In genomic region chr4:29311231-29311630, GRCh38 we compare ENCODE assay signal across 19 cellular contexts.
DNase-seq lines count a peak whose midpoint lies in the region; ATAC-seq and TF ChIP-seq lines count a peak whose summit lies in the region.
"Had no signal": no experiment of that assay in that cellular context is flagged by ENCODE, and none has a peak within 500 bp of the region (broad histone marks: within the 10 kb centered on the region; RNA-seq: fewer than 3 reads in every experiment).

No MANE protein-coding gene starts in this region.

- in situ Hi-C loops in gastrocnemius medialis (cut with MboI; ENCODE audit: low sequenced_read_pairs in 4 of 4): no loop called here

- no peaks in the 10 kb centered on the region for H3K9me3 Mint-ChIP-seq in osteocyte (ENCODE audit: unreplicated experiment)
- H3K9me3 Mint-ChIP-seq in naive thymus-derived CD8-positive, alpha-beta T cell: peaks cover 0 to 24% (median 7%) of the 10 kb centered on the region in 9 donors

- no TSS peak for BruUV-seq in A673 (replicated peaks; lab: Mats Ljungman, UMichigan)

- peaks cover 19% of the 10 kb centered on the region for H3K4me1 Mint-ChIP-seq in osteocyte (ENCODE audit: unreplicated experiment)
- H3K4me1 Mint-ChIP-seq in naive thymus-derived CD8-positive, alpha-beta T cell: no peaks in the 10 kb centered on the region

- no peaks in the 10 kb centered on the region for H3K36me3 Mint-ChIP-seq in osteocyte (ENCODE audit: unreplicated experiment)
- H3K36me3 Mint-ChIP-seq in naive thymus-derived CD8-positive, alpha-beta T cell: peaks cover 0 to 5% (median 0%) of the 10 kb centered on the region in 3 donors

- H3K27me3 ChIP-seq in gastrocnemius medialis: no peaks in the 10 kb centered on the region
- no peaks in the 10 kb centered on the region for H3K27me3 ChIP-seq in A673 (replicated peaks; ENCODE audit: insufficient read depth, low read depth, low read length, poor library complexity)

- H3K9me3 ChIP-seq in gastrocnemius medialis (no peaks in the 10 kb centered on the region), A673 (ENCODE audit: low read depth, low read length, poor library complexity, severe bottlenecking) (no peaks in the 10 kb centered on the region)

- CTCF ChIA-PET in A673 (lab: Charles Lee): no interaction called here

- no peak for ATAC-seq in gastrocnemius medialis
- ATAC-seq in naive thymus-derived CD8-positive, alpha-beta T cell: no peak
- ATAC-seq: PC-3 had no signal

- intact Hi-C loops in gastrocnemius medialis (cut with DNase I; ENCODE audit: low total_unique reads) (no loop called here), A673 (cut with micrococcal nuclease; ENCODE audit: unreplicated experiment) (no loop called here)

- no peak overlapping the region for H3K4me3 Mint-ChIP-seq in osteocyte (ENCODE audit: unreplicated experiment)
- H3K4me3 Mint-ChIP-seq in naive thymus-derived CD8-positive, alpha-beta T cell: no peak overlapping the region
- H3K4me3 Mint-ChIP-seq: CD4-positive, alpha-beta T cell had no signal

- TF ChIP-seq POLR2A in gastrocnemius medialis (IDR thresholded peaks at IDR 0.05): no peak

- H3K27ac Mint-ChIP-seq in osteocyte (ENCODE audit: unreplicated experiment): peak overlapping the region; percentile 27
- H3K27ac Mint-ChIP-seq in naive thymus-derived CD8-positive, alpha-beta T cell: no peak overlapping the region
- H3K27ac Mint-ChIP-seq: CD4-positive, alpha-beta T cell had no signal

- POLR2A ChIA-PET in A673 (lab: Charles Lee; ENCODE audit: low non-redundant PET): no interaction called here
- POLR2A ChIA-PET in naive thymus-derived CD8-positive, alpha-beta T cell (lab: Charles Lee): no interaction called here

- DNase-seq in EH (ENCODE audit: low read depth) (peak; percentile 60), LHCN-M2 (ENCODE audit: low read depth) (peak; percentile 53), dermis blood vessel endothelial cell (peak; percentile 79), osteocyte (ENCODE audit: extremely low spot score, unreplicated experiment) (no peak), gastrocnemius medialis (no peak), SKM-1 (lab: John Stamatoyannopoulos, UW; ENCODE audit: unreplicated experiment) (no peak), A673 (ENCODE audit: low spot score) (no peak)
- DNase-seq in naive thymus-derived CD8-positive, alpha-beta T cell: no peak
- DNase-seq: AML-193; CD4-positive, alpha-beta T cell; DMS79 treated with DMSO at 0.1 percent for 48 hours; GOT3; KG1; MM.1S; NCI-H1105; NCI-H1694 treated with DMSO at 0.1 percent for 48 hours; NCI-H446; PC-3 had no signal

- H3K36me3 ChIP-seq in gastrocnemius medialis (no peaks in the 10 kb centered on the region), A673 (ENCODE audit: insufficient read depth, low read length, poor library complexity, severe bottlenecking) (no peaks in the 10 kb centered on the region)

- H3K4me3 ChIP-seq in gastrocnemius medialis: no peak overlapping the region
- no peak overlapping the region for H3K4me3 ChIP-seq in A673 (ENCODE audit: low read depth, low read length, poor library complexity, severe bottlenecking)

- H3K27ac ChIP-seq in gastrocnemius medialis: no peak overlapping the region
- H3K27ac ChIP-seq in A673 (ENCODE audit: low read depth, low read length, poor library complexity, severe bottlenecking): no peak overlapping the region
- H3K27ac ChIP-seq: HL-60 had no signal

- no peak for TF ChIP-seq CTCF in osteocyte (IDR thresholded peaks at IDR 0.05)
- no peak for TF ChIP-seq CTCF in gastrocnemius medialis (IDR thresholded peaks at IDR 0.05 in 4 of 5, conservative IDR thresholded peaks at IDR 0.05 in 1 of 5)
- no peak for TF ChIP-seq CTCF in A673 (conservative IDR thresholded peaks at IDR 0.05; ENCODE audit: low read depth, low read length)

- H3K27me3 Mint-ChIP-seq in osteocyte (ENCODE audit: unreplicated experiment): no peaks in the 10 kb centered on the region
- no peaks in the 10 kb centered on the region for H3K27me3 Mint-ChIP-seq in naive thymus-derived CD8-positive, alpha-beta T cell
- H3K27me3 Mint-ChIP-seq: CD4-positive, alpha-beta T cell had no signal

- H3K4me1 ChIP-seq in gastrocnemius medialis (no peaks in the 10 kb centered on the region), A673 (ENCODE audit: insufficient read depth, low read length, poor library complexity, severe bottlenecking) (peaks cover 6% of the 10 kb centered on the region)

Comparison
In these comparisons a context has a peak if more than half of its experiments do, and no peak if none do; other contexts are left out.
1. DNase-seq: peak in EH (single experiment), LHCN-M2 (single experiment) and dermis blood vessel endothelial cell (single experiment); none in osteocyte (single experiment), gastrocnemius medialis (0 of 2), SKM-1 (single experiment), A673 (single experiment) and naive thymus-derived CD8-positive, alpha-beta T cell (0 of 10).